Comparison of ENCODE assay signal across 8 cellular contexts in genomic region chr11:75399344-75400109, GRCh38. TPM values are rescaled to one million over a fixed set of nuclear protein-coding genes. Genes with fewer than 3 reads are reported as not detected.
DNase-seq lines count a peak whose midpoint lies in the region; ATAC-seq and TF ChIP-seq lines count a peak whose summit lies in the region.

TSS of gene RPS3 (plus strand) at chr11:75399518. CDS start at chr11:75399548, 30 bp downstream.

- DNase-seq in A172 (ENCODE audit: low spot score) (peak; percentile 87), NCI-H2107 treated with DMSO at 0.1 percent for 48 hours (lab: John Stamatoyannopoulos, UW; ENCODE audit: unreplicated experiment) (peak; percentile 77), UCSD-AML1 (lab: John Stamatoyannopoulos, UW; ENCODE audit: unreplicated experiment) (peak; percentile 90), brain microvascular endothelial cell (peak; percentile 87)

- H3K4me3 ChIP-seq in brain microvascular endothelial cell (ENCODE audit: low read depth, low read length) (peak within 1 kb of the TSS; percentile 99), iPS-18a (ENCODE audit: low read length) (peak within 1 kb of the TSS; percentile 94), skeletal muscle tissue (ENCODE audit: low read length in 3 of 3) (peak within 1 kb of the TSS; percentile 88 to 94 (median 93))

- peak within 1 kb of the TSS; percentile 86 for H3K27ac ChIP-seq in brain microvascular endothelial cell
- H3K27ac ChIP-seq in iPS-18a (ENCODE audit: low read length): peak within 1 kb of the TSS; percentile 87
- peak within 1 kb of the TSS; percentile 92 for H3K27ac ChIP-seq in skeletal muscle tissue (ENCODE audit: low read depth, low read length)

- H3K9me3 ChIP-seq in iPS-18a (ENCODE audit: control insufficient read depth, low read depth, low read length): no peaks in the 10 kb centered on the region
- no peaks in the 10 kb centered on the region for H3K9me3 ChIP-seq in skeletal muscle tissue (ENCODE audit: control insufficient read depth in 3 of 3, low read length in 3 of 3)

- in situ Hi-C loops in brain microvascular endothelial cell (cut with HindIII; ENCODE audit: low pct_ligation_motif_present, low sequenced_read_pairs): no loop called here

- ATAC-seq in GM18519 (IDR thresholded peaks at IDR 0.05; ENCODE audit: low FRiP score, unreplicated experiment) (peak; percentile 74), HG03060 (IDR thresholded peaks at IDR 0.05; ENCODE audit: low read depth, unreplicated experiment) (peak; percentile 83)

- peak within 1 kb of the TSS; percentile 96 for H3K9ac ChIP-seq in iPS-18a (ENCODE audit: low read length)
- H3K9ac ChIP-seq in skeletal muscle tissue (ENCODE audit: low read depth in 1 of 3, low read length in 3 of 3): peak within 1 kb of the TSS; percentile 91 to 94 (median 92)

- no peaks in the 10 kb centered on the region for H3K27me3 ChIP-seq in brain microvascular endothelial cell (replicated peaks)
- H3K27me3 ChIP-seq in iPS-18a (ENCODE audit: control insufficient read depth, insufficient read depth, low read length): no peaks in the 10 kb centered on the region
- no peaks in the 10 kb centered on the region for H3K27me3 ChIP-seq in skeletal muscle tissue (ENCODE audit: control insufficient read depth in 3 of 3, insufficient read depth in 3 of 3, low read length in 3 of 3)

- H3K36me3 ChIP-seq in brain microvascular endothelial cell (replicated peaks): peaks cover 43% of the 10 kb centered on the region
- H3K36me3 ChIP-seq in iPS-18a (ENCODE audit: control insufficient read depth, low read depth, low read length): peaks cover 37% of the 10 kb centered on the region
- peaks cover 24 to 35% (median 33%) of the 10 kb centered on the region in 3 donors for H3K36me3 ChIP-seq in skeletal muscle tissue (ENCODE audit: control insufficient read depth in 3 of 3, insufficient read depth in 3 of 3, low read length in 3 of 3)

- H3K4me1 ChIP-seq in iPS-18a (ENCODE audit: control insufficient read depth, low read depth, low read length) (peaks cover 7% of the 10 kb centered on the region), skeletal muscle tissue (ENCODE audit: control insufficient read depth in 3 of 3, insufficient read depth in 3 of 3, low read length in 3 of 3) (peaks cover 24 to 39% (median 27%) of the 10 kb centered on the region in 3 donors)

- peak; percentile 15 for TF ChIP-seq CTCF in brain microvascular endothelial cell (IDR thresholded peaks at IDR 0.05; ENCODE audit: low read depth, low read length, missing control alignments)

RNA-seq across cellular contexts. Expression of gene RPS3, which starts in this region (rescaled TPM):
- total RNA-seq in A172 (2014; rRNA removed; shearing (Covaris generic)): 1,638 and 1,693 TPM in 2 replicates
- 2,115 TPM for total RNA-seq in skeletal muscle tissue

Comparison
In these comparisons a context has a peak if more than half of its experiments do, and no peak if none do; other contexts are left out.
1. Peak in every context shown above with its lines: DNase-seq, ATAC-seq, H3K4me3 ChIP-seq and H3K27ac ChIP-seq.